ENCODE assay signal across 13 cellular contexts in genomic region chr13:23460309-23460708, GRCh38. TPM values are rescaled to one million over a fixed set of nuclear protein-coding genes. Genes with fewer than 3 reads are reported as not detected.
DNase-seq lines count a peak whose midpoint lies in the region; ATAC-seq, FAIRE-seq and TF ChIP-seq lines count a peak whose summit lies in the region.
"Had no signal": no experiment of that assay in that cellular context is flagged by ENCODE, and none has a peak within 500 bp of the region (broad histone marks: within the 10 kb centered on the region; RNA-seq: fewer than 3 reads in every experiment).

No MANE protein-coding gene starts in this region.

- no peaks in the 10 kb centered on the region for H3K27me3 ChIP-seq in body of pancreas
- H3K27me3 ChIP-seq: dorsolateral prefrontal cortex had no signal

- ATAC-seq in GM21381 (IDR thresholded peaks at IDR 0.05; ENCODE audit: unreplicated experiment): peak; percentile 52
- ATAC-seq in HG03135 (IDR thresholded peaks at IDR 0.05; ENCODE audit: unreplicated experiment): peak; percentile 62
- no peak for ATAC-seq in body of pancreas
- ATAC-seq: Panc1, WTC11 had no signal

- FAIRE-seq in GM12892 (lab: Jason Lieb, UNC): peak; percentile 46

- no peak overlapping the region for H3K4me3 Mint-ChIP-seq in T-helper 2 cell treated with Interferon-gamma antibody and Interleukin-4, amounts not matched to agents 5 μg/mL and 100 μg/mL, for 36 hours
- H3K4me3 Mint-ChIP-seq: WTC11 had no signal

- H3K36me3 Mint-ChIP-seq in T-helper 2 cell treated with Interferon-gamma antibody and Interleukin-4, amounts not matched to agents 5 μg/mL and 100 μg/mL, for 36 hours (ENCODE audit: low read depth): no peaks in the 10 kb centered on the region
- H3K36me3 Mint-ChIP-seq: WTC11 had no signal

- H3K4me1 Mint-ChIP-seq in T-helper 2 cell treated with Interferon-gamma antibody and Interleukin-4, amounts not matched to agents 5 μg/mL and 100 μg/mL, for 36 hours (ENCODE audit: low read depth): peaks cover 10% of the 10 kb centered on the region

- no peak overlapping the region for H3K4me3 ChIP-seq in body of pancreas
- H3K4me3 ChIP-seq: dorsolateral prefrontal cortex had no signal

- peaks cover 14% of the 10 kb centered on the region for H3K27me3 Mint-ChIP-seq in T-helper 2 cell treated with Interferon-gamma antibody and Interleukin-4, amounts not matched to agents 5 μg/mL and 100 μg/mL, for 36 hours (ENCODE audit: low read depth)

- no peaks in the 10 kb centered on the region for H3K36me3 ChIP-seq in body of pancreas (replicated peaks in 1 of 2; ENCODE audit: insufficient read depth in 1 of 2, low read depth in 2 of 2)

- no peaks in the 10 kb centered on the region for H3K9me3 ChIP-seq in body of pancreas

- H3K9me3 Mint-ChIP-seq in T-helper 2 cell treated with Interferon-gamma antibody and Interleukin-4, amounts not matched to agents 5 μg/mL and 100 μg/mL, for 36 hours: no peaks in the 10 kb centered on the region

- H3K27ac Mint-ChIP-seq in T-helper 2 cell treated with Interferon-gamma antibody and Interleukin-4, amounts not matched to agents 5 μg/mL and 100 μg/mL, for 36 hours: no peak overlapping the region
- H3K27ac Mint-ChIP-seq: WTC11 had no signal

- TF ChIP-seq POLR2A in GM12892 (IDR thresholded peaks at IDR 0.05; ENCODE audit: low read depth, low read length) (no peak), body of pancreas (IDR thresholded peaks at IDR 0.05) (no peak)

- H3K4me1 ChIP-seq in body of pancreas: no peaks in the 10 kb centered on the region

- intact Hi-C loops in body of pancreas (cut with DNase I): no loop called here

- H3K27ac ChIP-seq in body of pancreas: no peak overlapping the region
- H3K27ac ChIP-seq: dorsolateral prefrontal cortex had no signal

- TF ChIP-seq CTCF in body of pancreas (IDR thresholded peaks at IDR 0.05): no peak

- DNase-seq in GM12892 (ENCODE audit: insufficient read length): no peak
- peak; percentile 77 for DNase-seq in SKM-1 treated with dmso at 0.1 percent for 144 hours (lab: John Stamatoyannopoulos, UW; ENCODE audit: unreplicated experiment)
- no peak for DNase-seq in NCI-H748 treated with DMSO at 0.1 percent for 48 hours (lab: John Stamatoyannopoulos, UW)
- no peak for DNase-seq in body of pancreas
- DNase-seq in T-helper 2 cell treated with Interferon-gamma antibody and Interleukin-4, amounts not matched to agents 5 μg/mL and 100 μg/mL, for 36 hours (ENCODE audit: low spot score): no peak
- DNase-seq in hypothalamus (lab: John Stamatoyannopoulos, UW): no peak
- DNase-seq: dorsolateral prefrontal cortex, glutamatergic neuron, NCI-H1417 treated with DMSO at 0.1 percent for 48 hours had no signal

- WGBS in body of pancreas, 2 donors: 39 to 42% methylated on average over 1 of the region's 1 CpG

RNA-seq across cellular contexts. Expression of gene SACS, which starts 26.8 kb away (rescaled TPM):
- 15.5 TPM for polyA plus RNA-seq in GM12892 (2012; ENCODE audit: missing spikeins)
- 10 to 100 TPM in 1 of 2 donors, 1 to 10 TPM in 1; 8.6 to 10.5 TPM for total RNA-seq in body of pancreas
